Comparison of ENCODE assay signal across 23 cellular contexts in the genomic region with DNA sequence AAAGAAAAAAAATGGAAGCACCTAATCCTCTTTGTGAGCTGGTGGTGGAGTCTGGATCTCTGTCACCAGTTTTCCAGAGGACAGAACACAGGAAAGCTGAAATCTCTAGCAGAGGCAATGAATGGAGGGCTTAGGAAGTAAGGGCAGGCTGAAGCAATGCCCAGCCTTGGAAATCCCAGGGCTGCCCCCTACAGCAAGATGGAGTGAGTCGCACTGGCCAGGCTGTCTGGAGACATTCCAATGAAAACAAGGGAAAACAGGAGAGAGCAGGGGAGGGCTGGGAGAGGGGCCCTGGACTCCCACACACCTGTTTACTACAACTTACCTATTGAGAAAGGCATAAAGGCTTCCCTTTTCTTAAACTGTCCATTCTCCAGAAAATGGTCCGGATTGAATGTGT. TPM values are rescaled to one million over a fixed set of nuclear protein-coding genes. Genes with fewer than 3 reads are reported as not detected.
DNase-seq lines count a peak whose midpoint lies in the region; ATAC-seq and TF ChIP-seq lines count a peak whose summit lies in the region.
"Had no signal": no experiment of that assay in that cellular context is flagged by ENCODE, and none has a peak within 500 bp of the region (broad histone marks: within the 10 kb centered on the region; RNA-seq: fewer than 3 reads in every experiment).

No MANE protein-coding gene starts in this region.

- H3K27ac Mint-ChIP-seq in endodermal cell: no peak overlapping the region
- H3K27ac Mint-ChIP-seq: mesothelial cell of epicardium; natural killer cell treated with Interleukin-12 subunit alpha and Interleukin-12 subunit beta and Interleukin-15 and Interleukin-18, amount 100 ng/mL, for 72 hours; stimulated activated naive CD8-positive, alpha-beta T cell treated with anti-CD3 and anti-CD28 coated beads, Interleukin-15, Interleukin-2, amounts not matched to agents 100 ng/mL and 50 ng/mL, for 24 hours had no signal

- ATAC-seq in right lobe of liver (peak in 3 of 4 donors; percentile 28 to 55 (median 38)), HG03354 (IDR thresholded peaks at IDR 0.05; ENCODE audit: poor library complexity, severe bottlenecking, unreplicated experiment) (no peak)

- TF ChIP-seq POLR2A in right lobe of liver (IDR thresholded peaks at IDR 0.05): no peak

- TF ChIP-seq CTCF in endodermal cell (conservative IDR thresholded peaks at IDR 0.05): peak; percentile 64
- peak in 1 of 4 donors; percentile 27 for TF ChIP-seq CTCF in right lobe of liver (IDR thresholded peaks at IDR 0.05)

- no peak overlapping the region for H3K4me3 ChIP-seq in endodermal cell (ENCODE audit: low read length)
- H3K4me3 ChIP-seq in right lobe of liver: no peak overlapping the region
- H3K4me3 ChIP-seq: transverse colon had no signal

- H3K36me3 ChIP-seq in endodermal cell (ENCODE audit: control insufficient read depth, insufficient read depth, low read length) (no peaks in the 10 kb centered on the region), right lobe of liver (peaks cover 0 to 8% (median under 1%) of the 10 kb centered on the region in 4 donors)
- H3K36me3 ChIP-seq: transverse colon had no signal

- no peak overlapping the region for H3K4me3 Mint-ChIP-seq in endodermal cell
- H3K4me3 Mint-ChIP-seq: central memory CD8-positive, alpha-beta T cell; mesothelial cell of epicardium; natural killer cell treated with Interleukin-12 subunit alpha and Interleukin-12 subunit beta and Interleukin-15 and Interleukin-18, amount 100 ng/mL, for 72 hours; stimulated activated naive CD8-positive, alpha-beta T cell treated with anti-CD3 and anti-CD28 coated beads, Interleukin-15, Interleukin-2, amounts not matched to agents 100 ng/mL and 50 ng/mL, for 24 hours had no signal

- 63 to 84% methylated on average over 1 to 2 of the region's 2 CpGs for WGBS in endodermal cell (ENCODE audit: insufficient coverage in 1 of 2, insufficient read length in 1 of 2), 2 experiments
- 100% methylated on average over 1 of the region's 2 CpGs for WGBS in right lobe of liver (ENCODE audit: insufficient coverage, low coverage, low lambda C conversion rate, missing lambda C conversion rate)

- DNase-seq in H4 (ENCODE audit: low spot score): peak; percentile 21
- DNase-seq in NCI-H69 (lab: John Stamatoyannopoulos, UW): peak; percentile 10
- DNase-seq in endodermal cell: peak; percentile 77
- no peak for DNase-seq in right lobe of liver
- no peak for DNase-seq in NAMALWA (ENCODE audit: low spot score)
- DNase-seq in NCI-H1930 (lab: John Stamatoyannopoulos, UW): no peak
- no peak for DNase-seq in CD1c-positive myeloid dendritic cell (ENCODE audit: extremely low spot score)
- DNase-seq: activated CD4-positive, alpha-beta T cell treated with anti-CD3 and anti-CD28 coated beads, Interleukin-2, amount 50 U/mL, for 48 hours; activated naive CD4-positive, alpha-beta T cell treated with Interleukin-2 at 50 U/mL for 16 hours; AML-193; effector memory CD4-positive, alpha-beta T cell; HCEC 1CT; MV-4-11; NCI-H2029 treated with DMSO at 0.1 percent for 48 hours; NCI-H446; transverse colon had no signal

- intact Hi-C loops in right lobe of liver (cut with DNase I): no loop called here

- no peaks in the 10 kb centered on the region for H3K9me3 Mint-ChIP-seq in endodermal cell
- H3K9me3 Mint-ChIP-seq: central memory CD8-positive, alpha-beta T cell; mesothelial cell of epicardium; natural killer cell treated with Interleukin-12 subunit alpha and Interleukin-12 subunit beta and Interleukin-15 and Interleukin-18, amount 100 ng/mL, for 72 hours; stimulated activated naive CD8-positive, alpha-beta T cell treated with anti-CD3 and anti-CD28 coated beads, Interleukin-15, Interleukin-2, amounts not matched to agents 100 ng/mL and 50 ng/mL, for 24 hours had no signal

- H3K4me1 ChIP-seq in endodermal cell (ENCODE audit: control insufficient read depth, insufficient read depth, low read length) (no peaks in the 10 kb centered on the region), right lobe of liver (peaks cover 0 to 12% (median 1%) of the 10 kb centered on the region in 4 donors)

- H3K36me3 Mint-ChIP-seq in endodermal cell (ENCODE audit: low read depth): no peaks in the 10 kb centered on the region
- H3K36me3 Mint-ChIP-seq: mesothelial cell of epicardium; natural killer cell treated with Interleukin-12 subunit alpha and Interleukin-12 subunit beta and Interleukin-15 and Interleukin-18, amount 100 ng/mL, for 72 hours had no signal

- H3K9ac ChIP-seq in endodermal cell (ENCODE audit: extremely low read depth, low read length, poor library complexity, severe bottlenecking): no peak overlapping the region

- no peaks in the 10 kb centered on the region for H3K27me3 Mint-ChIP-seq in endodermal cell (ENCODE audit: insufficient read depth)
- H3K27me3 Mint-ChIP-seq: stimulated activated naive CD8-positive, alpha-beta T cell treated with anti-CD3 and anti-CD28 coated beads, Interleukin-15, Interleukin-2, amounts not matched to agents 100 ng/mL and 50 ng/mL, for 24 hours had no signal

- H3K27ac ChIP-seq in endodermal cell (ENCODE audit: low read depth, low read length) (no peak overlapping the region), right lobe of liver (no peak overlapping the region)
- H3K27ac ChIP-seq: transverse colon had no signal

- H3K9me3 ChIP-seq in endodermal cell (ENCODE audit: control insufficient read depth, low read length) (no peaks in the 10 kb centered on the region), right lobe of liver (no peaks in the 10 kb centered on the region)
- H3K9me3 ChIP-seq: Caco-2, transverse colon had no signal

- no peaks in the 10 kb centered on the region for H3K27me3 ChIP-seq in endodermal cell (ENCODE audit: control insufficient read depth, insufficient read depth, low read length, poor library complexity, severe bottlenecking)
- no peaks in the 10 kb centered on the region for H3K27me3 ChIP-seq in right lobe of liver
- H3K27me3 ChIP-seq: transverse colon had no signal

- H3K4me1 Mint-ChIP-seq in endodermal cell: peaks cover 4% of the 10 kb centered on the region
- H3K4me1 Mint-ChIP-seq: central memory CD8-positive, alpha-beta T cell had no signal

RNA-seq across cellular contexts. Expression of a gene that starts 25.9 kb away (rescaled TPM):
- total RNA-seq in H4 (2014; rRNA removed; shearing (Covaris generic)): 6.1 and 6.5 TPM in 2 replicates
- total RNA-seq in endodermal cell (under 1 TPM; 0.29 to 0.37 TPM), right lobe of liver (100 to 1,000 TPM in 2 of 6 experiments, 10 to 100 TPM in 4; 38.8 to 125 (median 76.5) TPM)
- 0.53 TPM for polyA plus RNA-seq in endodermal cell (2013, experiment 1 of 2)
- polyA plus RNA-seq in endodermal cell (2013, experiment 2 of 2): 0.46 TPM
- total RNA-seq: G401; natural killer cell treated with Interleukin-12 subunit alpha and Interleukin-12 subunit beta and Interleukin-15 and Interleukin-18, amount 100 ng/mL, for 72 hours had no signal

Comparison
In these comparisons a context has a peak if more than half of its experiments do, and no peak if none do; other contexts are left out.
1. DNase-seq: peak in H4 (single experiment), NCI-H69 (single experiment) and endodermal cell (single experiment); none in right lobe of liver (0 of 3), NAMALWA (single experiment), NCI-H1930 (0 of 2) and CD1c-positive myeloid dendritic cell (single experiment).